8 cellular contexts compared by ENCODE assay signal in the genomic region with DNA sequence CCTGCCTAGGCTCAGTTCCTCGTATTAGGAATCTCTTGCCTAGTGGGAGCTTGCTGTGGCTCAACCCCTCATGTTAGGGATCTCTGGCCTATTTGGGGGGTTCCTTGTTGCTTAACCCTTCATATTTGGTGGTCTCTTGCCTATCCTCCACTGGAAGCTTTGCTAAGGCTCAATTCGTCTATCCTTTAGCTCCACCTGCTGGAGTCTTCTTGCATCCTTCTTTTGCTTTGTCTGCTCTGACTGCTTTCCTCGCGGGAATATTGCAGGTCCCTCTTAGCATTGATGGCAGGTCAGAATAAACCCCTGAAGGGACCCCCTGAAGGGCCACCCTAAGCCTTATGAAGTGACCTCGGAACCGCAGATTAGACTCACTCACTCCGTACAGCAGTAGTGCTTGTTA.
DNase-seq lines count a peak whose midpoint lies in the region; ATAC-seq and TF ChIP-seq lines count a peak whose summit lies in the region.

No MANE protein-coding gene starts in this region.

- peak; percentile 60 for DNase-seq in A172 (ENCODE audit: low spot score)
- DNase-seq in GM13977 (ENCODE audit: low spot score): no peak
- peak; percentile 52 for DNase-seq in NT2/D1 (ENCODE audit: low read depth, low spot score)
- peak in 1 of 2 donors; percentile 57 for DNase-seq in fibroblast of lung (ENCODE audit: low read depth in 2 of 2)
- DNase-seq in effector memory CD4-positive, alpha-beta T cell: no peak
- no peak for DNase-seq in NCI-H345 (lab: John Stamatoyannopoulos, UW)
- no peak for DNase-seq in activated CD8-positive, alpha-beta memory T cell treated with anti-CD3 and anti-CD28 coated beads for 24 hours

- no peak overlapping the region for H3K4me2 ChIP-seq in fibroblast of lung (ENCODE audit: extremely low read depth, insufficient read depth, low read length)

- H3K79me2 ChIP-seq in fibroblast of lung (ENCODE audit: control insufficient read depth, insufficient read depth, low read length): no peaks in the 10 kb centered on the region

- no peak overlapping the region for H2AFZ ChIP-seq in fibroblast of lung (ENCODE audit: low read length)

- in situ Hi-C loops in GM13977 (cut with MboI; ENCODE audit: low pct_unique_long_range_greater_than_20kb, low sequenced_read_pairs, unreplicated experiment): no loop called here

- H3K27ac ChIP-seq in fibroblast of lung (ENCODE audit: insufficient read depth, low read length): no peak overlapping the region
- H3K27ac ChIP-seq in effector memory CD4-positive, alpha-beta T cell (ENCODE audit: insufficient read depth, low read length, poor library complexity, severe bottlenecking): no peak overlapping the region

- peak; percentile 38 for TF ChIP-seq CTCF in GM13977 (IDR thresholded peaks at IDR 0.05; ENCODE audit: extremely low read depth, insufficient read depth, missing control alignments)
- peak; percentile 45 to 55 for TF ChIP-seq CTCF in fibroblast of lung (conservative IDR thresholded peaks at IDR 0.05 in 1 of 2, IDR thresholded peaks at IDR 0.05 in 1 of 2; ENCODE audit: low read depth in 1 of 2, low read length in 2 of 2)

- H3K27me3 ChIP-seq in NT2/D1 (ENCODE audit: insufficient read depth, insufficient read length) (no peaks in the 10 kb centered on the region), fibroblast of lung (ENCODE audit: control insufficient read depth, insufficient read depth, low read length) (no peaks in the 10 kb centered on the region)
- no peaks in the 10 kb centered on the region for H3K27me3 ChIP-seq in effector memory CD4-positive, alpha-beta T cell (replicated peaks; ENCODE audit: control insufficient read depth, insufficient read depth, low read length, poor library complexity, severe bottlenecking)

- H4K20me1 ChIP-seq in fibroblast of lung (ENCODE audit: control insufficient read depth, extremely low read depth, insufficient read depth, low read length): no peaks in the 10 kb centered on the region

- H3K4me3 ChIP-seq in NT2/D1 (ENCODE audit: insufficient read length, low read depth) (no peak overlapping the region), fibroblast of lung (replicated peaks in 1 of 4; ENCODE audit: control extremely low read depth in 1 of 4, insufficient read depth in 1 of 4, low read depth in 3 of 4, low read length in 4 of 4) (no peak overlapping the region)
- no peak overlapping the region for H3K4me3 ChIP-seq in effector memory CD4-positive, alpha-beta T cell (ENCODE audit: insufficient read depth, low read depth, low read length, poor library complexity, severe bottlenecking)

- H3K9me3 ChIP-seq in NT2/D1 (ENCODE audit: insufficient read depth, low read length) (peaks cover 11% of the 10 kb centered on the region; the same call in 1 of the 2 replicates), fibroblast of lung (ENCODE audit: control insufficient read depth, insufficient read depth, low read depth, low read length) (no peaks in the 10 kb centered on the region)
- H3K9me3 ChIP-seq in effector memory CD4-positive, alpha-beta T cell (ENCODE audit: control insufficient read depth, low read length): no peaks in the 10 kb centered on the region

- H3K36me3 ChIP-seq in NT2/D1 (ENCODE audit: insufficient read depth, insufficient read length, low read length) (no peaks in the 10 kb centered on the region), fibroblast of lung (ENCODE audit: control insufficient read depth, insufficient read depth, low read length) (no peaks in the 10 kb centered on the region)
- no peaks in the 10 kb centered on the region for H3K36me3 ChIP-seq in effector memory CD4-positive, alpha-beta T cell (ENCODE audit: control insufficient read depth, insufficient read depth, low read length)

- H3K4me1 ChIP-seq in NT2/D1 (ENCODE audit: insufficient read depth, insufficient read length) (no peaks in the 10 kb centered on the region), fibroblast of lung (ENCODE audit: control insufficient read depth, extremely low read depth, insufficient read depth, low read length) (no peaks in the 10 kb centered on the region)
- H3K4me1 ChIP-seq in effector memory CD4-positive, alpha-beta T cell (ENCODE audit: control insufficient read depth, insufficient read depth, low read length, poor library complexity, severe bottlenecking): no peaks in the 10 kb centered on the region

- H3K9ac ChIP-seq in NT2/D1 (ENCODE audit: insufficient read length, low read depth) (no peak overlapping the region), fibroblast of lung (ENCODE audit: insufficient read depth, low read length) (no peak overlapping the region)

- ATAC-seq in HG02981 (IDR thresholded peaks at IDR 0.05; ENCODE audit: unreplicated experiment): no peak

Comparison
In these comparisons a context has a peak if more than half of its experiments do, and no peak if none do; other contexts are left out.
1. DNase-seq: peak in A172 (single experiment) and NT2/D1 (single experiment); none in GM13977 (single experiment), effector memory CD4-positive, alpha-beta T cell (0 of 3), NCI-H345 (single experiment) and activated CD8-positive, alpha-beta memory T cell treated with anti-CD3 and anti-CD28 coated beads for 24 hours (single experiment).